In the genomic region with DNA sequence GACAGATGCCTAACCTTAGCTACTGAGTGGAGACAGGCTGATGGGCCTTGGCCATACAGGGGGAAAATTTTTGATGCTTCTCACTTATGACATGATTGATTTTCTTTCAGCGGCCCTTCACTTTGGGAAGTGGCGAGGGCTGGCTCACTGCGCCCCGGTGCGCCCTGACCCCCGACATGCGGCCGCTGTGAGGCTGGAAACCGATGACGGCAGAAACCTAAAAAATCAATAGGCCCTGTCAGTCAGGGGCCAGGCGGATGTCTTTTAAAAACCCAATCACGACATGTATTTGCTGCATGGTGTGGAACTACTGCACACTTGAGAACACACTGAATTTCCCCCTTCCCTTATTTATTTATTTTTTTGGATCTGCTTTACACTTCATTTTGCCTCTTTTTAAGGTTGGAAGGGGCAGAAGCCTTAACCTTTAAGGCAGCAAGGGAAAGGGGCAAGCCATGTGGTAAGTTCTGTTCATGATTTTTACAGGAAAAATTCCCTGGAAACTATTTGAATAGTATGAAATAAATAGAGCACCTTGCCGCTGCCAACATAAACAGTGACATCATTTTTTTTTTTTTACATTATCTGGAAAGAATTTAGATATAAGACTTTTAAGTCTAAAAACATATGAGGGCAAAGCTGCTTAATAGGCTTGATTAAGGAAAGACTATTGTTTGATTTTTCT, we compare ENCODE assay signal across 12 cellular contexts.
A peak's percentile ranks its signal among the peaks of the same experiment; 100 is the strongest.
DNase-seq lines count a peak whose midpoint lies in the region; ATAC-seq and TF ChIP-seq lines count a peak whose summit lies in the region.
"Had no signal": no experiment of that assay in that cellular context is flagged by ENCODE, and none has a peak within 500 bp of the region (broad histone marks: within the 10 kb centered on the region; RNA-seq: fewer than 3 reads in every experiment).

No MANE protein-coding gene starts in this region.

- CTCF ChIA-PET in PC-3 (lab: Charles Lee), result no interaction called here

- no peak overlapping the region for H3K27ac ChIP-seq in PC-3 (ENCODE audit: low read length)
- peak overlapping the region; percentile 8 to 33 (median 13) for H3K27ac ChIP-seq in esophagus muscularis mucosa (replicated peaks in 1 of 4)
- H3K27ac ChIP-seq in neural progenitor cell, result no peak overlapping the region

- TF ChIP-seq POLR2A in esophagus muscularis mucosa (IDR thresholded peaks at IDR 0.05; ENCODE audit: low read depth), result no peak

- no peaks in the 10 kb centered on the region for H3F3A ChIP-seq in PC-3 (ENCODE audit: low read length, unreplicated experiment)
- no peaks in the 10 kb centered on the region for H3F3A ChIP-seq in neural progenitor cell (ENCODE audit: low read depth)

- H4K20me1 ChIP-seq in PC-3 (ENCODE audit: low read length), result no peaks in the 10 kb centered on the region
- H4K20me1 ChIP-seq in neural progenitor cell (ENCODE audit: low read depth), result no peaks in the 10 kb centered on the region

- no TSS peak for BruUV-seq in PC-3 (replicated peaks; lab: Mats Ljungman, UMichigan)

- H3K4me1 ChIP-seq in PC-3 (ENCODE audit: insufficient read depth, low read length) (peaks cover 40% of the 10 kb centered on the region), esophagus muscularis mucosa (peaks cover 26 to 58% (median 43%) of the 10 kb centered on the region in 4 donors), neural progenitor cell (peaks cover 23% of the 10 kb centered on the region)

- intact Hi-C loops in PC-3 (cut with micrococcal nuclease), result loop anchor here (5.0 kb wide), 2 partner anchors 36 to 69 kb away; no protein-coding TSS in a partner anchor
- intact Hi-C loops in esophagus muscularis mucosa (cut with DNase I), result no loop called here

- ATAC-seq in PC-3, result peak; percentile 28
- ATAC-seq in GM21723 (IDR thresholded peaks at IDR 0.05; ENCODE audit: unreplicated experiment), result no peak
- ATAC-seq in HG02973 (IDR thresholded peaks at IDR 0.05; ENCODE audit: unreplicated experiment), result no peak
- ATAC-seq: activated naive CD4-positive, alpha-beta T cell treated with anti-CD3 and anti-CD28 coated beads, Interleukin-2, amount 50 U/mL, for 72 hours had no signal

- no peaks in the 10 kb centered on the region for H3K27me3 Mint-ChIP-seq in neural progenitor cell (ENCODE audit: insufficient read depth, low read depth)

- no peaks in the 10 kb centered on the region for H3K9me2 ChIP-seq in PC-3 (replicated peaks; ENCODE audit: low read length)

- H3K9me3 ChIP-seq in PC-3 (ENCODE audit: low read length) (no peaks in the 10 kb centered on the region), esophagus muscularis mucosa (no peaks in the 10 kb centered on the region), neural progenitor cell (ENCODE audit: low read depth) (no peaks in the 10 kb centered on the region)

- H3K4me3 Mint-ChIP-seq in neural progenitor cell, result no peak overlapping the region

- H3K36me3 Mint-ChIP-seq in neural progenitor cell, result no peaks in the 10 kb centered on the region
- H3K36me3 Mint-ChIP-seq: activated naive CD4-positive, alpha-beta T cell treated with anti-CD3 and anti-CD28 coated beads, Interleukin-2, amount 50 U/mL, for 72 hours had no signal

- H3K4me3 ChIP-seq in AG10803 (ENCODE audit: low read length), result no peak overlapping the region
- H3K4me3 ChIP-seq in PC-3 (ENCODE audit: low read length), result no peak overlapping the region
- no peak overlapping the region for H3K4me3 ChIP-seq in esophagus muscularis mucosa
- no peak overlapping the region for H3K4me3 ChIP-seq in neural progenitor cell

- no peak for TF ChIP-seq CTCF in AG10803 (conservative IDR thresholded peaks at IDR 0.05; ENCODE audit: low read length)
- no peak for TF ChIP-seq CTCF in PC-3 (conservative IDR thresholded peaks at IDR 0.05; ENCODE audit: low read depth, low read length)
- TF ChIP-seq CTCF in esophagus muscularis mucosa (IDR thresholded peaks at IDR 0.05), result no peak
- TF ChIP-seq CTCF in neural progenitor cell (IDR thresholded peaks at IDR 0.05), result no peak

- H2AFZ ChIP-seq in PC-3 (ENCODE audit: low read length) (no peak overlapping the region), neural progenitor cell (replicated peaks) (no peak overlapping the region)

- peaks cover 55% of the 10 kb centered on the region for H3K4me1 Mint-ChIP-seq in neural progenitor cell

- H3K4me2 ChIP-seq in PC-3 (ENCODE audit: low read length) (no peak overlapping the region), neural progenitor cell (no peak overlapping the region)

- 75% methylated on average over 13 of the region's 13 CpGs for WGBS in esophagus muscularis mucosa

- H3K9ac ChIP-seq in PC-3 (ENCODE audit: low read length) (no peak overlapping the region), neural progenitor cell (no peak overlapping the region)

- H3K79me2 ChIP-seq in PC-3 (ENCODE audit: low read length) (no peaks in the 10 kb centered on the region), neural progenitor cell (ENCODE audit: low read depth) (no peaks in the 10 kb centered on the region)

- DNase-seq in AG10803 (ENCODE audit: low read depth) (peak; percentile 50), PC-3 (peak; percentile 13), esophagus muscularis mucosa (ENCODE audit: extremely low spot score) (no peak), neural progenitor cell (ENCODE audit: low spot score) (no peak), GOT3 (lab: John Stamatoyannopoulos, UW) (no peak), NCI-H774 (lab: John Stamatoyannopoulos, UW) (no peak)
- DNase-seq: C1 segment of cervical spinal cord, head of caudate nucleus, NCI-H524 treated with DMSO at 0.1 percent for 48 hours had no signal

- no peaks in the 10 kb centered on the region for H3K27me3 ChIP-seq in PC-3 (ENCODE audit: low read length)
- no peaks in the 10 kb centered on the region for H3K27me3 ChIP-seq in esophagus muscularis mucosa
- peaks cover 6% of the 10 kb centered on the region for H3K27me3 ChIP-seq in neural progenitor cell

- no peaks in the 10 kb centered on the region for H3K9me3 Mint-ChIP-seq in neural progenitor cell
- H3K9me3 Mint-ChIP-seq: activated naive CD4-positive, alpha-beta T cell treated with anti-CD3 and anti-CD28 coated beads, Interleukin-2, amount 50 U/mL, for 72 hours had no signal

- peak overlapping the region; percentile 34 for H3K27ac Mint-ChIP-seq in neural progenitor cell
- H3K27ac Mint-ChIP-seq: activated naive CD4-positive, alpha-beta T cell treated with anti-CD3 and anti-CD28 coated beads, Interleukin-2, amount 50 U/mL, for 72 hours had no signal

- no peak for TF ChIP-seq EP300 in esophagus muscularis mucosa (IDR thresholded peaks at IDR 0.05)

- H3K36me3 ChIP-seq in PC-3 (ENCODE audit: low read depth, low read length) (no peaks in the 10 kb centered on the region), esophagus muscularis mucosa (no peaks in the 10 kb centered on the region), neural progenitor cell (no peaks in the 10 kb centered on the region)

- POLR2A ChIA-PET in PC-3 (lab: Charles Lee; ENCODE audit: unreplicated experiment), result interaction anchor here (0.6 kb wide), 1 partner anchor 231 kb away, joined by 4 read pairs; no protein-coding TSS in a partner anchor

Comparison
In these comparisons a context has a peak if more than half of its experiments do, and no peak if none do; other contexts are left out.
1. DNase-seq: peak in AG10803 (single experiment) and PC-3 (single experiment); none in esophagus muscularis mucosa (single experiment), neural progenitor cell (single experiment), GOT3 (single experiment) and NCI-H774 (single experiment).
2. H3K27ac ChIP-seq: peak in esophagus muscularis mucosa (4 of 4); none in PC-3 (single experiment) and neural progenitor cell (single experiment).